Comparison of ENCODE assay signal across 9 cellular contexts in the genomic region with DNA sequence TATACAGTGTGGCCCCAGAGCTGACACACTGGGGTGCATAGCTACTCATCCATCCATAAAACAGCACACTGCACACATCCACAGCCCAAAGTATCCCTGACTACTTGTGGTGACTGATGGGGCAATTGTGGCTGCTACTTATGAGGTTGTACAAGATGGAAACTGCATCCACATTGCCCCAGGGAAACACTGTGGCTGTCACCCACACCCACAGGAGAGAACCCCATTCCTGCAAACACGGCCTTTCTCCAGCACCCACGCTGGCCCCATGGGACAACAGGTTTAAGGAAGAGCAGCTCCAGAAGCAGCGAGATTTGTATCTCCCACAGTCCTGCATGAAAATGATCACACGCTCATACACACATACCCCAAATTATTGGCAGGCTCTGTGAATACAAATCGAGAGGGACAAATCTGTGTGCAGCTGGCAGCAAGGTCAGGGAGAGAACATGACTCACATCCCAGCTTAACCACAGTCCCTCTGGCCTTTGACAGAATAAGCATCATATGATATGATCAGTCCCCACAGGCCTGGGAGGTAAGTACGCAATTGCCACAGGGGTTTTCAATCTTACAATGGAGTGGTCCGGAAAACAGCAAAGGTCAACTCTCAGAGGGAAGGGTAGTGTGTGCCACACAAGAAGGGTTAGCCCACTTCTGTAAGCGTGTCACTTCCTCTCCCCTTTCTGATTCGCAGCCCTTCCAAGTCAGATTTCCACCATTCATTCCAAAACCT.
DNase-seq lines count a peak whose midpoint lies in the region; ATAC-seq lines count a peak whose summit lies in the region.
"Had no signal": no experiment of that assay in that cellular context is flagged by ENCODE, and none has a peak within 500 bp of the region (broad histone marks: within the 10 kb centered on the region; RNA-seq: fewer than 3 reads in every experiment).

No MANE protein-coding gene starts in this region.

- POLR2A ChIA-PET in activated CD4-positive, alpha-beta T cell treated with anti-CD3 and anti-CD28 coated beads for 36 hours (lab: Charles Lee): interaction anchor here (0.6 kb wide), 1 partner anchor 263 kb away, joined by 7 read pairs; no protein-coding TSS in a partner anchor
- POLR2A ChIA-PET in activated CD4-positive, alpha-beta T cell treated with anti-CD3 and anti-CD28 coated beads, Interleukin-2, amount 10 ng/mL, durations not matched to agents 7 days and 5 days (lab: Charles Lee): no interaction called here

- no peak overlapping the region for H3K4me3 Mint-ChIP-seq in activated CD4-positive, alpha-beta T cell treated with anti-CD3 and anti-CD28 coated beads for 36 hours
- H3K4me3 Mint-ChIP-seq in activated CD4-positive, alpha-beta T cell treated with anti-CD3 and anti-CD28 coated beads, Interleukin-2, amount 10 ng/mL, durations not matched to agents 7 days and 5 days: no peak overlapping the region
- H3K4me3 Mint-ChIP-seq: CD4-positive, CD25-positive, alpha-beta regulatory T cell had no signal

- peaks cover 14% of the 10 kb centered on the region for H3K4me1 Mint-ChIP-seq in activated CD4-positive, alpha-beta T cell treated with anti-CD3 and anti-CD28 coated beads for 36 hours
- no peaks in the 10 kb centered on the region for H3K4me1 Mint-ChIP-seq in activated CD4-positive, alpha-beta T cell treated with anti-CD3 and anti-CD28 coated beads, Interleukin-2, amount 10 ng/mL, durations not matched to agents 7 days and 5 days

- peaks cover 2% of the 10 kb centered on the region for H3K36me3 Mint-ChIP-seq in activated CD4-positive, alpha-beta T cell treated with anti-CD3 and anti-CD28 coated beads for 36 hours (ENCODE audit: low read depth)
- H3K36me3 Mint-ChIP-seq in activated CD4-positive, alpha-beta T cell treated with anti-CD3 and anti-CD28 coated beads, Interleukin-2, amount 10 ng/mL, durations not matched to agents 7 days and 5 days (ENCODE audit: low read depth): peaks cover 24% of the 10 kb centered on the region

- H3K27me3 Mint-ChIP-seq in activated CD4-positive, alpha-beta T cell treated with anti-CD3 and anti-CD28 coated beads for 36 hours: no peaks in the 10 kb centered on the region
- no peaks in the 10 kb centered on the region for H3K27me3 Mint-ChIP-seq in activated CD4-positive, alpha-beta T cell treated with anti-CD3 and anti-CD28 coated beads, Interleukin-2, amount 10 ng/mL, durations not matched to agents 7 days and 5 days
- H3K27me3 Mint-ChIP-seq: CD4-positive, CD25-positive, alpha-beta regulatory T cell had no signal

- ATAC-seq in activated CD4-positive, alpha-beta T cell treated with anti-CD3 and anti-CD28 coated beads for 36 hours: peak; percentile 76
- ATAC-seq in HG02970 (IDR thresholded peaks at IDR 0.05; ENCODE audit: low FRiP score, unreplicated experiment): no peak

- no peaks in the 10 kb centered on the region for H3K4me1 ChIP-seq in HAP-1

- in situ Hi-C loops in HAP-1 (cut with MboI; ENCODE audit: low sequenced_read_pairs): no loop called here

- no peaks in the 10 kb centered on the region for H3K9me3 ChIP-seq in HAP-1

- intact Hi-C loops in activated CD4-positive, alpha-beta T cell treated with anti-CD3 and anti-CD28 coated beads for 36 hours (cut with DNase I, micrococcal nuclease): loop anchor here (2.0 to 5.0 kb wide), 2 partner anchors 50 to 63 kb away; partner anchors contain the start of gene ESR2 (in 1 of the 2)

- no peak overlapping the region for H3K4me3 ChIP-seq in skeletal muscle cell (ENCODE audit: low read depth, low read length)
- H3K4me3 ChIP-seq in HAP-1: no peak overlapping the region

- H3K36me3 ChIP-seq in HAP-1 (replicated peaks): no peaks in the 10 kb centered on the region; the same call in 1 of the 2 replicates

- no peaks in the 10 kb centered on the region for H3K9me3 Mint-ChIP-seq in activated CD4-positive, alpha-beta T cell treated with anti-CD3 and anti-CD28 coated beads for 36 hours (ENCODE audit: low read depth)
- no peaks in the 10 kb centered on the region for H3K9me3 Mint-ChIP-seq in activated CD4-positive, alpha-beta T cell treated with anti-CD3 and anti-CD28 coated beads, Interleukin-2, amount 10 ng/mL, durations not matched to agents 7 days and 5 days
- H3K9me3 Mint-ChIP-seq: CD4-positive, CD25-positive, alpha-beta regulatory T cell had no signal

- H3K27me3 ChIP-seq in HAP-1 (ENCODE audit: low read depth): no peaks in the 10 kb centered on the region

- CTCF ChIA-PET in activated CD4-positive, alpha-beta T cell treated with anti-CD3 and anti-CD28 coated beads for 36 hours (lab: Charles Lee): interaction anchor here (0.9 kb wide), 1 partner anchor 35 kb away, joined by 3 read pairs; no protein-coding TSS in a partner anchor
- CTCF ChIA-PET in activated CD4-positive, alpha-beta T cell treated with anti-CD3 and anti-CD28 coated beads, Interleukin-2, amount 10 ng/mL, durations not matched to agents 7 days and 5 days (lab: Charles Lee): interaction anchor here (0.6 to 1.2 kb wide), 3 partner anchors 19 to 73 kb away, joined by 3 to 4 read pairs (median 3); no protein-coding TSS in a partner anchor

- H3K27ac Mint-ChIP-seq in activated CD4-positive, alpha-beta T cell treated with anti-CD3 and anti-CD28 coated beads for 36 hours: no peak overlapping the region
- H3K27ac Mint-ChIP-seq in activated CD4-positive, alpha-beta T cell treated with anti-CD3 and anti-CD28 coated beads, Interleukin-2, amount 10 ng/mL, durations not matched to agents 7 days and 5 days: no peak overlapping the region

- DNase-seq in activated CD4-positive, alpha-beta T cell treated with anti-CD3 and anti-CD28 coated beads for 36 hours: peak; percentile 42
- no peak for DNase-seq in activated CD4-positive, alpha-beta T cell treated with anti-CD3 and anti-CD28 coated beads, Interleukin-2, amount 10 ng/mL, durations not matched to agents 7 days and 5 days
- DNase-seq in HS-27A (ENCODE audit: low read depth): peak; percentile 74
- DNase-seq in brain pericyte (ENCODE audit: low read depth, low spot score): peak; percentile 94
- DNase-seq in skeletal muscle cell (ENCODE audit: low read depth): peak; percentile 94
- DNase-seq in COR-L47 (lab: John Stamatoyannopoulos, UW): no peak
- no peak for DNase-seq in HAP-1 (ENCODE audit: low spot score in 2 of 2)
- DNase-seq: CD4-positive, CD25-positive, alpha-beta regulatory T cell had no signal

Comparison
In these comparisons a context has a peak if more than half of its experiments do, and no peak if none do; other contexts are left out.
1. DNase-seq: peak in activated CD4-positive, alpha-beta T cell treated with anti-CD3 and anti-CD28 coated beads for 36 hours (single experiment), HS-27A (single experiment), brain pericyte (single experiment) and skeletal muscle cell (single experiment); none in activated CD4-positive, alpha-beta T cell treated with anti-CD3 and anti-CD28 coated beads, Interleukin-2, amount 10 ng/mL, durations not matched to agents 7 days and 5 days (single experiment), COR-L47 (single experiment) and HAP-1 (0 of 2).